Comparison of ENCODE assay signal across 11 cellular contexts in genomic region chr2:112725545-112726457, GRCh38. TPM values are rescaled to one million over a fixed set of nuclear protein-coding genes. Genes with fewer than 3 reads are reported as not detected.
DNase-seq lines count a peak whose midpoint lies in the region; ATAC-seq and TF ChIP-seq lines count a peak whose summit lies in the region.
"Had no signal": no experiment of that assay in that cellular context is flagged by ENCODE, and none has a peak within 500 bp of the region (broad histone marks: within the 10 kb centered on the region; RNA-seq: fewer than 3 reads in every experiment).

No MANE protein-coding gene starts in this region.

- no peak overlapping the region for H3K4me3 Mint-ChIP-seq in chondrocyte (ENCODE audit: unreplicated experiment)

- ATAC-seq in GM21367 (IDR thresholded peaks at IDR 0.05; ENCODE audit: unreplicated experiment) (peak; percentile 27), HG03432 (IDR thresholded peaks at IDR 0.05; ENCODE audit: unreplicated experiment) (peak; percentile 45), HG03460 (IDR thresholded peaks at IDR 0.05; ENCODE audit: unreplicated experiment) (no peak)

- no peaks in the 10 kb centered on the region for H3K9me3 Mint-ChIP-seq in chondrocyte (ENCODE audit: low read depth)

- peak; percentile 79 for DNase-seq in GM10248 (ENCODE audit: extremely low spot score)
- peak; percentile 31 for DNase-seq in epithelial cell of esophagus (ENCODE audit: low read depth)
- DNase-seq in chondrocyte (ENCODE audit: low spot score) = no peak
- DNase-seq in GM03348 (ENCODE audit: low spot score) = no peak
- no peak for DNase-seq in inferior parietal cortex (ENCODE audit: extremely low spot score)

- POLR2A ChIA-PET in GM10248 (lab: Yijun Ruan, JAX) = interaction anchor here (0.8 to 1.3 kb wide), 2 partner anchors 63 to 80 kb away, joined by 3 to 5 read pairs; partner anchors contain the start of gene SLC20A1

- H3K4me3 ChIP-seq in epithelial cell of esophagus (ENCODE audit: low read length) = no peak overlapping the region
- H3K4me3 ChIP-seq: MG63, thyroid gland had no signal

- TF ChIP-seq CTCF in GM10248 (IDR thresholded peaks at IDR 0.05; ENCODE audit: control extremely low read depth, extremely low read depth, low read depth, missing control alignments) (peak; percentile 22), epithelial cell of esophagus (IDR thresholded peaks at IDR 0.05; ENCODE audit: insufficient read depth, low read depth, low read length, missing control alignments) (no peak), chondrocyte (IDR thresholded peaks at IDR 0.05) (no peak)

- H3K4me1 Mint-ChIP-seq in chondrocyte (ENCODE audit: low read depth) = peaks cover 16% of the 10 kb centered on the region

- CTCF ChIA-PET in GM10248 (lab: Yijun Ruan, JAX) = interaction anchor here (0.7 to 11.4 kb wide), 49 partner anchors 8 to 839 kb away, joined by 3 to 416 read pairs (median 7); partner anchors contain the start of genes CHCHD5 and SLC20A1

- no peak overlapping the region for H3K27ac Mint-ChIP-seq in chondrocyte (ENCODE audit: unreplicated experiment)

- H3K36me3 Mint-ChIP-seq in chondrocyte (ENCODE audit: low read depth) = no peaks in the 10 kb centered on the region

- H3K27me3 Mint-ChIP-seq in chondrocyte (ENCODE audit: low read depth) = no peaks in the 10 kb centered on the region

RNA-seq across cellular contexts. Expression of gene NT5DC4, which starts 5.0 kb away (rescaled TPM):
- total RNA-seq in chondrocyte = not detected in 3 replicates
- total RNA-seq: myocyte, thyroid gland had no signal

RNA-seq across cellular contexts. Expression of gene CKAP2L, which starts 38.6 kb away (rescaled TPM):
- 3.4 to 6.1 TPM (median 5.1 TPM) in 3 replicates for total RNA-seq in chondrocyte

RNA-seq across cellular contexts. Expression of gene IL1A, which starts 58.5 kb away (rescaled TPM):
- total RNA-seq in chondrocyte = not detected in 3 replicates
- total RNA-seq: myocyte had no signal

Comparison
In these comparisons a context has a peak if more than half of its experiments do, and no peak if none do; other contexts are left out.
1. DNase-seq: peak in GM10248 (single experiment) and epithelial cell of esophagus (single experiment); none in chondrocyte (single experiment), GM03348 (single experiment) and inferior parietal cortex (single experiment).